22 cellular contexts compared by ENCODE assay signal in the genomic region with DNA sequence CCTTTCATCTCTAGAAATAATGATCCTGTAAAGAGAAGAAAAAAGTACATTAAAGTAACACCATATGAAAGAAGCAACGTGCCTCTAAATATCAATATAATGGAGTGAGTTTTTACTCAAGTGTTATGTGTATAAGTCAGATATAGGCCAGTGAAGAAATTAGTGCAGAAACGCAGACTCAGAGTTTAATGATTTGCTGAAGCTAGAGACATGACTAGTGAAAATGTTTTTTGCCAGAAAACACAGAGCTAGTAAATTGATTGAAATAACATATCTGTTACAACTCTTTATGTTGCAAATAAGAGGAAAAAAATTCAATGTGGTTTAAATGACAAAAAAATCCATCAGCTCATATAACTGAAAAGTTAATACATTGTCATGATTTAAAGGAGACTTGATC.
"Had no signal": no experiment of that assay in that cellular context is flagged by ENCODE, and none has a peak within 500 bp of the region (broad histone marks: within the 10 kb centered on the region; RNA-seq: fewer than 3 reads in every experiment).

No MANE protein-coding gene starts in this region.

- H3K4me3 ChIP-seq: esophagus muscularis mucosa, left ventricle myocardium inferior, lower lobe of right lung, prostate gland, right lobe of liver, spleen, thoracic aorta, transverse colon had no signal

- DNase-seq: effector memory CD4-positive, alpha-beta T cell; head of caudate nucleus; hippocampal formation; left cardiac atrium; left ventricle myocardium inferior; lower lobe of right lung; mesendoderm; naive B cell; retina; right lobe of liver; spleen; stimulated activated CD4-positive, alpha-beta T cell treated with anti-CD3 and anti-CD28 coated beads, Interleukin-15, amount 100 ng/mL, for 24 hours; stimulated activated CD4-positive, alpha-beta T cell treated with anti-CD3 and anti-CD28 coated beads, Interleukin-1b, Interleukin-23, amount 100 ng/mL, for 48 hours; stimulated activated CD4-positive, alpha-beta T cell treated with anti-CD3 and anti-CD28 coated beads, Interleukin-4, amount 100 ng/mL, for 4 hours; stimulated activated naive B cell treated with anti-CD40 and anti-IgM and Interleukin-4, amounts not matched to agents 10 μg/mL and 1 μg/mL and 100 μg/mL, for 72 hours; stimulated activated naive CD8-positive, alpha-beta T cell treated with anti-CD3 and anti-CD28 coated beads, Interleukin-15, amount 100 ng/mL, for 72 hours; transverse colon had no signal

- H3K27ac ChIP-seq: epithelial cell of prostate, esophagus muscularis mucosa, left ventricle myocardium inferior, lower lobe of right lung, parathyroid adenoma, prostate gland, right lobe of liver, spleen, thoracic aorta, transverse colon had no signal

- H2AFZ ChIP-seq: parathyroid adenoma had no signal

- H3K36me3 ChIP-seq: esophagus muscularis mucosa, left ventricle myocardium inferior, lower lobe of right lung, prostate gland, right lobe of liver, spleen, thoracic aorta, transverse colon had no signal

- H3K9me3 ChIP-seq: lower lobe of right lung, prostate gland, right lobe of liver, thoracic aorta, transverse colon had no signal

- H3K9ac ChIP-seq: parathyroid adenoma had no signal

- H3K27me3 ChIP-seq: esophagus muscularis mucosa, right lobe of liver, spleen, transverse colon had no signal

- H3K79me2 ChIP-seq: parathyroid adenoma had no signal

- ATAC-seq: left cardiac atrium; lower lobe of right lung; right lobe of liver; stimulated activated naive B cell treated with anti-CD40 and anti-IgM and Interleukin-4, amounts not matched to agents 10 μg/mL and 1 μg/mL and 100 μg/mL, for 72 hours; stimulated activated naive CD8-positive, alpha-beta T cell treated with anti-CD3 and anti-CD28 coated beads, Interleukin-15, amount 100 ng/mL, for 72 hours had no signal

- H3K4me1 ChIP-seq: esophagus muscularis mucosa, left ventricle myocardium inferior, lower lobe of right lung, parathyroid adenoma, prostate gland, right lobe of liver, spleen, transverse colon had no signal
